ENCODE assay signal across 1 cellular context in the genomic region with DNA sequence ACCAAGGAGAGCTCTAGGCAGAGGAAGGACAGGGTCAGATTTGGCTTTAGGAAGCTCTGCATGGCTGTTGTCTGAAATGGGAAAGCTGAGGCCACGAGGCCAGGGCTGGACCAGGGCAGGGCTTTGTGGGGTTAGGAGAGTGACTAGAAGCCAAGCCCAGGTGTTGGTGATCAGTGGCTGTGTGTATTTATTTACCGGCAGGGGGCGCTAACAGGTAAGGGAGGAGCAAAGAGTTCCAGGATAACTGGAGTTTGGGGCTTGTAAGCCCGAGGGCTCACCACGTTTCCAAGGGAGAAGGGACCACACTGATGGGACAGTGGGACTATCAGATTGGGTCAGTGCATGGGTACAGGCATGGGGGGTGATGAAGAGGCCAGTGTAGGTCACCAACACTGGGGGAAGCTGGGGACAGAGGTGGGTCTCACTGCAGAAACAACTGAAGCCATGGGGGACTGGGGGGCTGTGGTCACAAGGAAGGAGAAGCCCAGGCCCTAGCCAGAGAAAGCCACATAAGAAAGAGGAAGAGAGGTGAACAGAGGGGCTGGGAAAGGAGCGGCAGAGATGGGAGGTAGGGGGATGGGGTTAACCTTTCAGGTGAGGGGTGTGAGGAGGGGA.
A peak's percentile ranks its signal among the peaks of the same experiment; 100 is the strongest.
TF ChIP-seq lines count a peak whose summit lies in the region.

No MANE protein-coding gene starts in this region.

TF ChIP-seq in HEK293, 187 proteins besides CTCF, POLR2A, EP300 and RAD21 (continued from another document and continues in another):
- TF ChIP-seq, protein P1, sequence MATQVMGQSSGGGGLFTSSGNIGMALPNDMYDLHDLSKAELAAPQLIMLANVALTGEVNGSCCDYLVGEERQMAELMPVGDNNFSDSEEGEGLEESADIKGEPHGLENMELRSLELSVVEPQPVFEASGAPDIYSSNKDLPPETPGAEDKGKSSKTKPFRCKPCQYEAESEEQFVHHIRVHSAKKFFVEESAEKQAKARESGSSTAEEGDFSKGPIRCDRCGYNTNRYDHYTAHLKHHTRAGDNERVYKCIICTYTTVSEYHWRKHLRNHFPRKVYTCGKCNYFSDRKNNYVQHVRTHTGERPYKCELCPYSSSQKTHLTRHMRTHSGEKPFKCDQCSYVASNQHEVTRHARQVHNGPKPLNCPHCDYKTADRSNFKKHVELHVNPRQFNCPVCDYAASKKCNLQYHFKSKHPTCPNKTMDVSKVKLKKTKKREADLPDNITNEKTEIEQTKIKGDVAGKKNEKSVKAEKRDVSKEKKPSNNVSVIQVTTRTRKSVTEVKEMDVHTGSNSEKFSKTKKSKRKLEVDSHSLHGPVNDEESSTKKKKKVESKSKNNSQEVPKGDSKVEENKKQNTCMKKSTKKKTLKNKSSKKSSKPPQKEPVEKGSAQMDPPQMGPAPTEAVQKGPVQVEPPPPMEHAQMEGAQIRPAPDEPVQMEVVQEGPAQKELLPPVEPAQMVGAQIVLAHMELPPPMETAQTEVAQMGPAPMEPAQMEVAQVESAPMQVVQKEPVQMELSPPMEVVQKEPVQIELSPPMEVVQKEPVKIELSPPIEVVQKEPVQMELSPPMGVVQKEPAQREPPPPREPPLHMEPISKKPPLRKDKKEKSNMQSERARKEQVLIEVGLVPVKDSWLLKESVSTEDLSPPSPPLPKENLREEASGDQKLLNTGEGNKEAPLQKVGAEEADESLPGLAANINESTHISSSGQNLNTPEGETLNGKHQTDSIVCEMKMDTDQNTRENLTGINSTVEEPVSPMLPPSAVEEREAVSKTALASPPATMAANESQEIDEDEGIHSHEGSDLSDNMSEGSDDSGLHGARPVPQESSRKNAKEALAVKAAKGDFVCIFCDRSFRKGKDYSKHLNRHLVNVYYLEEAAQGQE (tag by site-specific recombination; IDR thresholded peaks at IDR 0.05), result no peak
- no peak for TF ChIP-seq ZNF707 (tag by site-specific recombination; IDR thresholded peaks at IDR 0.05)
- TF ChIP-seq ZNF391 (tag by site-specific recombination; IDR thresholded peaks at IDR 0.05; ENCODE audit: borderline replicate concordance, low read depth), result no peak; the same call in 1 of the 2 replicates
- TF ChIP-seq ZNF350 (tag by site-specific recombination; IDR thresholded peaks at IDR 0.05), result no peak
- TF ChIP-seq ZNF19 (tag by site-specific recombination; IDR thresholded peaks at IDR 0.05; ENCODE audit: low read depth), result no peak
- no peak for TF ChIP-seq ZNF544 (tag by site-specific recombination; IDR thresholded peaks at IDR 0.05)
- TF ChIP-seq ZNF394 (tag by site-specific recombination; IDR thresholded peaks at IDR 0.05; ENCODE audit: borderline replicate concordance), result no peak
- no peak; the same call in 1 of the 2 replicates for TF ChIP-seq ZNF76 (tag by site-specific recombination; IDR thresholded peaks at IDR 0.05; ENCODE audit: borderline replicate concordance, low read depth)
- TF ChIP-seq, protein P2, sequence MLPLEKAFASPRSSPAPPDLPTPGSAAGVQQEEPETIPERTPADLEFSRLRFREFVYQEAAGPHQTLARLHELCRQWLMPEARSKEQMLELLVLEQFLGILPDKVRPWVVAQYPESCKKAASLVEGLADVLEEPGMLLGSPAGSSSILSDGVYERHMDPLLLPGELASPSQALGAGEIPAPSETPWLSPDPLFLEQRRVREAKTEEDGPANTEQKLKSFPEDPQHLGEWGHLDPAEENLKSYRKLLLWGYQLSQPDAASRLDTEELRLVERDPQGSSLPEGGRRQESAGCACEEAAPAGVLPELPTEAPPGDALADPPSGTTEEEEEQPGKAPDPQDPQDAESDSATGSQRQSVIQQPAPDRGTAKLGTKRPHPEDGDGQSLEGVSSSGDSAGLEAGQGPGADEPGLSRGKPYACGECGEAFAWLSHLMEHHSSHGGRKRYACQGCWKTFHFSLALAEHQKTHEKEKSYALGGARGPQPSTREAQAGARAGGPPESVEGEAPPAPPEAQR (tag by site-specific recombination; IDR thresholded peaks at IDR 0.05), result no peak
- TF ChIP-seq FEZF1 (tag by site-specific recombination; IDR thresholded peaks at IDR 0.05), result no peak
- TF ChIP-seq, protein P3, sequence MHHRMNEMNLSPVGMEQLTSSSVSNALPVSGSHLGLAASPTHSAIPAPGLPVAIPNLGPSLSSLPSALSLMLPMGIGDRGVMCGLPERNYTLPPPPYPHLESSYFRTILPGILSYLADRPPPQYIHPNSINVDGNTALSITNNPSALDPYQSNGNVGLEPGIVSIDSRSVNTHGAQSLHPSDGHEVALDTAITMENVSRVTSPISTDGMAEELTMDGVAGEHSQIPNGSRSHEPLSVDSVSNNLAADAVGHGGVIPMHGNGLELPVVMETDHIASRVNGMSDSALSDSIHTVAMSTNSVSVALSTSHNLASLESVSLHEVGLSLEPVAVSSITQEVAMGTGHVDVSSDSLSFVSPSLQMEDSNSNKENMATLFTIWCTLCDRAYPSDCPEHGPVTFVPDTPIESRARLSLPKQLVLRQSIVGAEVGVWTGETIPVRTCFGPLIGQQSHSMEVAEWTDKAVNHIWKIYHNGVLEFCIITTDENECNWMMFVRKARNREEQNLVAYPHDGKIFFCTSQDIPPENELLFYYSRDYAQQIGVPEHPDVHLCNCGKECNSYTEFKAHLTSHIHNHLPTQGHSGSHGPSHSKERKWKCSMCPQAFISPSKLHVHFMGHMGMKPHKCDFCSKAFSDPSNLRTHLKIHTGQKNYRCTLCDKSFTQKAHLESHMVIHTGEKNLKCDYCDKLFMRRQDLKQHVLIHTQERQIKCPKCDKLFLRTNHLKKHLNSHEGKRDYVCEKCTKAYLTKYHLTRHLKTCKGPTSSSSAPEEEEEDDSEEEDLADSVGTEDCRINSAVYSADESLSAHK (tag by site-specific recombination; IDR thresholded peaks at IDR 0.05), result no peak
- no peak for TF ChIP-seq ZNF792 (tag by site-specific recombination; IDR thresholded peaks at IDR 0.05)
- TF ChIP-seq ZNF175 (tag by site-specific recombination; IDR thresholded peaks at IDR 0.05), result peak; percentile 73; the same call in 1 of the 2 replicates
- no peak for TF ChIP-seq ZNF416 (tag by site-specific recombination; IDR thresholded peaks at IDR 0.05)
- TF ChIP-seq ZEB2 (tag by site-specific recombination; IDR thresholded peaks at IDR 0.05), result peak; percentile 85
- no peak for TF ChIP-seq GFI1B (tag by site-specific recombination; IDR thresholded peaks at IDR 0.05)
- TF ChIP-seq ZNF341 (tag by site-specific recombination; IDR thresholded peaks at IDR 0.05; ENCODE audit: low read depth), result no peak
- TF ChIP-seq TCF7L2 (IDR thresholded peaks at IDR 0.05; ENCODE audit: borderline replicate concordance, low read depth, low read length), result no peak
- no peak for TF ChIP-seq TRIM28 (IDR thresholded peaks at IDR 0.05; ENCODE audit: borderline replicate concordance, low read length)
- TF ChIP-seq BCL11A (tag by site-specific recombination; IDR thresholded peaks at IDR 0.05; ENCODE audit: low read depth), result no peak
- TF ChIP-seq, protein P4, sequence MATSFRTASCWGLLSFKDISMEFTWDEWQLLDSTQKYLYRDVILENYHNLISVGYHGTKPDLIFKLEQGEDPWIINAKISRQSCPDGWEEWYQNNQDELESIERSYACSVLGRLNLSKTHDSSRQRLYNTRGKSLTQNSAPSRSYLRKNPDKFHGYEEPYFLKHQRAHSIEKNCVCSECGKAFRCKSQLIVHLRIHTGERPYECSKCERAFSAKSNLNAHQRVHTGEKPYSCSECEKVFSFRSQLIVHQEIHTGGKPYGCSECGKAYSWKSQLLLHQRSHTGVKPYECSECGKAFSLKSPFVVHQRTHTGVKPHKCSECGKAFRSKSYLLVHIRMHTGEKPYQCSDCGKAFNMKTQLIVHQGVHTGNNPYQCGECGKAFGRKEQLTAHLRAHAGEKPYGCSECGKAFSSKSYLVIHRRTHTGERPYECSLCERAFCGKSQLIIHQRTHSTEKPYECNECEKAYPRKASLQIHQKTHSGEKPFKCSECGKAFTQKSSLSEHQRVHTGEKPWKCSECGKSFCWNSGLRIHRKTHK (tag by site-specific recombination; IDR thresholded peaks at IDR 0.05), result no peak
- no peak for TF ChIP-seq MEIS1 (CRISPR knock-in tag; IDR thresholded peaks at IDR 0.05; ENCODE audit: borderline replicate concordance)
- TF ChIP-seq ZNF623 (tag by site-specific recombination; IDR thresholded peaks at IDR 0.05), result no peak
- no peak for TF ChIP-seq ZNF777 (tag by site-specific recombination; IDR thresholded peaks at IDR 0.05; ENCODE audit: borderline replicate concordance)
- no peak for TF ChIP-seq ZSCAN5A (tag by site-specific recombination; IDR thresholded peaks at IDR 0.05)
- TF ChIP-seq GLI2 (tag by site-specific recombination; IDR thresholded peaks at IDR 0.05; ENCODE audit: borderline replicate concordance, low read depth), result no peak
- no peak for TF ChIP-seq ZNF248 (tag by site-specific recombination; IDR thresholded peaks at IDR 0.05)
- no peak for TF ChIP-seq KLF10 (tag by site-specific recombination; IDR thresholded peaks at IDR 0.05)
- no peak for TF ChIP-seq ZNF155 (tag by site-specific recombination; IDR thresholded peaks at IDR 0.05)
- TF ChIP-seq ZBTB49 (tag by site-specific recombination; IDR thresholded peaks at IDR 0.05; ENCODE audit: low read depth), result no peak
- TF ChIP-seq, protein P5, sequence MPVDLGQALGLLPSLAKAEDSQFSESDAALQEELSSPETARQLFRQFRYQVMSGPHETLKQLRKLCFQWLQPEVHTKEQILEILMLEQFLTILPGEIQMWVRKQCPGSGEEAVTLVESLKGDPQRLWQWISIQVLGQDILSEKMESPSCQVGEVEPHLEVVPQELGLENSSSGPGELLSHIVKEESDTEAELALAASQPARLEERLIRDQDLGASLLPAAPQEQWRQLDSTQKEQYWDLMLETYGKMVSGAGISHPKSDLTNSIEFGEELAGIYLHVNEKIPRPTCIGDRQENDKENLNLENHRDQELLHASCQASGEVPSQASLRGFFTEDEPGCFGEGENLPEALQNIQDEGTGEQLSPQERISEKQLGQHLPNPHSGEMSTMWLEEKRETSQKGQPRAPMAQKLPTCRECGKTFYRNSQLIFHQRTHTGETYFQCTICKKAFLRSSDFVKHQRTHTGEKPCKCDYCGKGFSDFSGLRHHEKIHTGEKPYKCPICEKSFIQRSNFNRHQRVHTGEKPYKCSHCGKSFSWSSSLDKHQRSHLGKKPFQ (tag by site-specific recombination; IDR thresholded peaks at IDR 0.05), result no peak
- TF ChIP-seq REPIN1 (tag by site-specific recombination; IDR thresholded peaks at IDR 0.05; ENCODE audit: low read depth), result no peak
- no peak for TF ChIP-seq MYNN (tag by site-specific recombination; IDR thresholded peaks at IDR 0.05; ENCODE audit: borderline replicate concordance)
- TF ChIP-seq ZNF610 (tag by site-specific recombination; IDR thresholded peaks at IDR 0.05; ENCODE audit: borderline replicate concordance), result no peak
- TF ChIP-seq ZNF10 (tag by site-specific recombination; IDR thresholded peaks at IDR 0.05), result no peak
- no peak for TF ChIP-seq GLI4 (tag by site-specific recombination; IDR thresholded peaks at IDR 0.05)
- TF ChIP-seq ZNF555 (tag by site-specific recombination; conservative IDR thresholded peaks at IDR 0.05), result no peak
- TF ChIP-seq, protein P6, sequence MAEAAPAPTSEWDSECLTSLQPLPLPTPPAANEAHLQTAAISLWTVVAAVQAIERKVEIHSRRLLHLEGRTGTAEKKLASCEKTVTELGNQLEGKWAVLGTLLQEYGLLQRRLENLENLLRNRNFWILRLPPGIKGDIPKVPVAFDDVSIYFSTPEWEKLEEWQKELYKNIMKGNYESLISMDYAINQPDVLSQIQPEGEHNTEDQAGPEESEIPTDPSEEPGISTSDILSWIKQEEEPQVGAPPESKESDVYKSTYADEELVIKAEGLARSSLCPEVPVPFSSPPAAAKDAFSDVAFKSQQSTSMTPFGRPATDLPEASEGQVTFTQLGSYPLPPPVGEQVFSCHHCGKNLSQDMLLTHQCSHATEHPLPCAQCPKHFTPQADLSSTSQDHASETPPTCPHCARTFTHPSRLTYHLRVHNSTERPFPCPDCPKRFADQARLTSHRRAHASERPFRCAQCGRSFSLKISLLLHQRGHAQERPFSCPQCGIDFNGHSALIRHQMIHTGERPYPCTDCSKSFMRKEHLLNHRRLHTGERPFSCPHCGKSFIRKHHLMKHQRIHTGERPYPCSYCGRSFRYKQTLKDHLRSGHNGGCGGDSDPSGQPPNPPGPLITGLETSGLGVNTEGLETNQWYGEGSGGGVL (tag by site-specific recombination; IDR thresholded peaks at IDR 0.05), result no peak
- no peak for TF ChIP-seq ZBTB1 (tag by site-specific recombination; IDR thresholded peaks at IDR 0.05)
- no peak for TF ChIP-seq ZNF133 (tag by site-specific recombination; IDR thresholded peaks at IDR 0.05)
- no peak for TF ChIP-seq GLIS1 (tag by site-specific recombination; IDR thresholded peaks at IDR 0.05)
- TF ChIP-seq ZNF404 (tag by site-specific recombination; IDR thresholded peaks at IDR 0.05), result no peak
- TF ChIP-seq ZBTB21 (tag by site-specific recombination; IDR thresholded peaks at IDR 0.05), result peak; percentile 37; the same call in 1 of the 2 replicates
- no peak for TF ChIP-seq ZSCAN23 (tag by site-specific recombination; IDR thresholded peaks at IDR 0.05)
- TF ChIP-seq YY2 (tag by site-specific recombination; IDR thresholded peaks at IDR 0.05), result no peak; the same call in 1 of the 2 replicates
